In the genomic region with DNA sequence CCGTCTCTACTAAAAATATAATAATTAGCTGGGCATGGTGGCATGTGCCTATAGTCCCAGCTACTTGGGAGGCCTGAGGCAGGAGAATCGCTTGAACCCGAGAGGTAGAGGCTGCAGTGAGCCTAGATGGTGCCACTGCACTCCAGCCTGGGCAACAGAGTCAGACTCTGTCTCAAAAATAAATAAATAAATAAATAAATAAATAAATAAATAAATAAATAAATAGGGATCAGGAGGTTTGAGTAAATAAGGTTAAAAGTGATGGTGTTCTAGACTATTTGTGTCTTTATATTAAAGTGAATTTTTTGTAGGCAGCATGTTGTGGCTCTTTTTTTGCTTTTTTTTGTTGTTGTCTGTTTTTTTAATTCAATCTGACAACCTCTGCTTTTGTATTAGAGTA, we compare ENCODE assay signal across 12 cellular contexts. TPM values are rescaled to one million over a fixed set of nuclear protein-coding genes. Genes with fewer than 3 reads are reported as not detected.
"Had no signal": no experiment of that assay in that cellular context is flagged by ENCODE, and none has a peak within 500 bp of the region (broad histone marks: within the 10 kb centered on the region; RNA-seq: fewer than 3 reads in every experiment).

No MANE protein-coding gene starts in this region.

RNA-seq across cellular contexts. Expression of a gene that starts 17.0 kb away (rescaled TPM):
- total RNA-seq: activated B cell treated with CpG ODN at 0.5 μM for 24 hours; activated CD4-positive, alpha-beta memory T cell treated with anti-CD3 and anti-CD28 coated beads for 36 hours; activated CD4-positive, alpha-beta memory T cell treated with anti-CD3 and anti-CD28 coated beads, Interleukin-2, amount 10 ng/mL, durations not matched to agents 7 days and 5 days; activated CD4-positive, alpha-beta T cell treated with anti-CD3 and anti-CD28 coated beads, Interleukin-2, amount 10 ng/mL, durations not matched to agents 24 days and 14 days; activated CD4-positive, alpha-beta T cell treated with anti-CD3 and anti-CD28 coated beads, Interleukin-2, amount 10 ng/mL, durations not matched to agents 7 days and 5 days; activated CD8-positive, alpha-beta memory T cell treated with anti-CD3 and anti-CD28 coated beads for 36 hours; activated CD8-positive, alpha-beta memory T cell treated with anti-CD3 and anti-CD28 coated beads, Interleukin-2, amount 10 ng/mL, durations not matched to agents 7 days and 5 days; activated CD8-positive, alpha-beta T cell treated with anti-CD3 and anti-CD28 coated beads for 36 hours; activated CD8-positive, alpha-beta T cell treated with anti-CD3 and anti-CD28 coated beads, Interleukin-2, amount 10 ng/mL, durations not matched to agents 7 days and 5 days; T-helper 1 cell treated with Interleukin-12 subunit alpha and Interleukin-12 subunit beta and Interleukin-4 antibody, amounts not matched to agents 30 ng/mL and 1 ng/mL, for 36 hours; T-helper 2 cell treated with Interferon-gamma antibody and Interleukin-4, amounts not matched to agents 100 ng/mL and 5 ng/mL, for 36 hours; WTC11 had no signal
